Comparison of ENCODE assay signal across 20 cellular contexts in the genomic region with DNA sequence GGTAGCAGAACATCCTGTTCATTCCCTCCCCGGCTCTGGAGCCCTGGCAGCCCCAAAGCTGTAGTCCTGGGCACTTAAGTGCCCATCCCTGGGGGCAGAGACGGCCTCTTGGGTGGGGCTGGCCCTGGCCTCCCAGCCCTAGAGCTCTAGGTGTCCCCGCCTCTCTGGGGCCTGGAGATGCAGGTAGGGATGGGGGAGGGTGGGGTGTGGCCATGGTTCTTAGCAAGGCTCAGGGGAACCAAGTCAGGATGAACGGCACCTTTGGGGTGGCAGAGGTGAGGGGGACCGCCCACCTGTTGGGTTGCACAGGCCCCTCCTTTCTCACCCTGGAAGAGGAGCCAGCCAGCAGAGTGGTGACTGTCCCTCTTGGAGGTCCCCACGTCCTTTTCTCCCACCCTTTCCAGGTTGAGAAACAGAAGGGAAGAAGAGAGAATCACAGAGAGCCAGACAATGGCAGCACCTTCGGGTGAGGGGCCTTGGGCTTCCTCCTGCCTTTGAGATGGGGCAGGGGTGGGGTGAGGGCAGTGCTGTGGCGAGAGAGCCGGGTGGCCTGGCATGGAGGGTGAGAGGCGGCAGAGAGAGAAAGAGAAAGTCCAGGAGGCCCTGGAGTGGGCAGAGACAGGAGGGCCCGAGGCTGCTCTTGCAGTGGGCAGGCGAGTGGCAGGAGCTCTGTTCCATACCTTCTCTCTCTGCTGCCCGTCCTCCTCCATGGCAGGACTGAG. TPM values are rescaled to one million over a fixed set of nuclear protein-coding genes. Genes with fewer than 3 reads are reported as not detected.
DNase-seq lines count a peak whose midpoint lies in the region; ATAC-seq, FAIRE-seq and TF ChIP-seq lines count a peak whose summit lies in the region.
"Had no signal": no experiment of that assay in that cellular context is flagged by ENCODE, and none has a peak within 500 bp of the region (broad histone marks: within the 10 kb centered on the region; RNA-seq: fewer than 3 reads in every experiment).

No MANE protein-coding gene starts in this region.

- H4K91ac ChIP-seq in H1 (replicated peaks; ENCODE audit: insufficient read length, low read length): no peak overlapping the region

- H3K27ac ChIP-seq in H1 (ENCODE audit: low read depth, low read length) (no peak overlapping the region), pancreas (peak overlapping the region in 3 of 4 donors; percentile 46 to 97 (median 97)), suprapubic skin (no peak overlapping the region), PC-3 (ENCODE audit: low read length) (no peak overlapping the region)
- H3K27ac ChIP-seq: SJCRH30, thoracic aorta had no signal

- H3K23ac ChIP-seq in H1 (ENCODE audit: insufficient read length): no peak overlapping the region

- no peak overlapping the region for H3K4ac ChIP-seq in H1 (replicated peaks; ENCODE audit: insufficient read length, low read depth, low read length)

- H3K27me3 Mint-ChIP-seq in T-helper 1 cell treated with Interleukin-12 subunit alpha and Interleukin-12 subunit beta and Interleukin-4 antibody, amounts not matched to agents 30 μg/mL and 1 μg/mL, for 36 hours (ENCODE audit: low read depth): no peaks in the 10 kb centered on the region

- H4K20me1 ChIP-seq in H1 (replicated peaks in 1 of 2; ENCODE audit: control insufficient read depth in 1 of 2, insufficient read depth in 2 of 2, low read length in 2 of 2): no peaks in the 10 kb centered on the region
- H4K20me1 ChIP-seq in PC-3 (ENCODE audit: low read length): no peaks in the 10 kb centered on the region

- intact Hi-C loops in pancreas (cut with DNase I) (no loop called here), PC-3 (cut with micrococcal nuclease) (no loop called here)

- BruUV-seq in PC-3 (replicated peaks; lab: Mats Ljungman, UMichigan): no TSS peak

- CTCF ChIA-PET in H1 (lab: Charles Lee; ENCODE audit: partially characterized antibody): interaction anchor here (0.7 to 9.7 kb wide), 3 partner anchors 16 to 34 kb away, joined by 3 to 64 read pairs (median 3); no protein-coding TSS in a partner anchor
- CTCF ChIA-PET in PC-3 (lab: Charles Lee): no interaction called here

- H2BK15ac ChIP-seq in H1 (ENCODE audit: low read length): 0 out of 2 replicates have a peak overlapping the region, but pooled peaks have one; percentile 46

- no peak overlapping the region for H2BK12ac ChIP-seq in H1 (ENCODE audit: low read depth, low read length)

- H3K9ac ChIP-seq in H1 (replicated peaks in 1 of 4; ENCODE audit: extremely low read depth in 1 of 4, low read depth in 3 of 4, low read length in 3 of 4) (no peak overlapping the region), PC-3 (ENCODE audit: low read length) (no peak overlapping the region)

- peaks cover 12% of the 10 kb centered on the region for H3K27me3 ChIP-seq in H7 (ENCODE audit: control insufficient read depth, insufficient read depth, low read length)
- peaks cover 0 to 15% (median 13%) of the 10 kb centered on the region in 4 experiments; a peak in 5 of 7 replicates for H3K27me3 ChIP-seq in H1 (replicated peaks in 1 of 4; ENCODE audit: control insufficient read depth in 3 of 4, extremely low read depth in 1 of 4, insufficient read depth in 3 of 4, low read length in 3 of 4)
- no peaks in the 10 kb centered on the region for H3K27me3 ChIP-seq in pancreas
- no peaks in the 10 kb centered on the region for H3K27me3 ChIP-seq in suprapubic skin
- H3K27me3 ChIP-seq in PC-3 (ENCODE audit: low read length): no peaks in the 10 kb centered on the region
- H3K27me3 ChIP-seq: SJCRH30 had no signal

- H3K27ac Mint-ChIP-seq in T-helper 1 cell treated with Interleukin-12 subunit alpha and Interleukin-12 subunit beta and Interleukin-4 antibody, amounts not matched to agents 30 μg/mL and 1 μg/mL, for 36 hours: no peak overlapping the region

- H3K18ac ChIP-seq in H1 (ENCODE audit: extremely low read depth, low read length): no peak overlapping the region

- TF ChIP-seq EP300 in H1 (IDR thresholded peaks at IDR 0.05; ENCODE audit: borderline replicate concordance in 1 of 2, low read depth in 2 of 2, low read length in 2 of 2) (no peak), suprapubic skin (IDR thresholded peaks at IDR 0.05) (no peak)

- DNase-seq in T-helper 1 cell (no peak), H7 (peak; percentile 34), H1 (ENCODE audit: low read depth in 1 of 2, low spot score in 2 of 2) (no peak), pancreas (peak in 4 of 6 donors; percentile 37 to 69 (median 46)), suprapubic skin (ENCODE audit: low spot score in 2 of 2) (no peak), DMS 273 treated with DMSO at 0.1 percent for 48 hours (lab: John Stamatoyannopoulos, UW) (no peak), PC-3 (no peak)
- DNase-seq: activated CD4-positive, alpha-beta T cell treated with anti-CD3 and anti-CD28 coated beads, Interleukin-2, amount 50 U/mL, for 1 hour; hypothalamus; Kasumi-1; kidney glomerular epithelial cell; NCI-H1092 treated with DMSO at 0.1 percent for 48 hours; NCI-H524; SJCRH30; stimulated activated CD4-positive, alpha-beta T cell treated with anti-CD3 and anti-CD28 coated beads, Interleukin-4, amount 100 ng/mL, for 24 hours; stimulated activated CD8-positive, alpha-beta memory T cell treated with anti-CD3 and anti-CD28 coated beads, Interleukin-4, amount 100 ng/mL, for 48 hours had no signal

- no peak overlapping the region for H2BK20ac ChIP-seq in H1 (ENCODE audit: low read length)

- no peaks in the 10 kb centered on the region for H3K9me2 ChIP-seq in PC-3 (replicated peaks; ENCODE audit: low read length)

- H3K56ac ChIP-seq in H1 (replicated peaks; ENCODE audit: insufficient read length, low read depth, low read length): no peak overlapping the region

- no peak overlapping the region for H2AK5ac ChIP-seq in H1 (ENCODE audit: low read depth, low read length)

- H3F3A ChIP-seq in PC-3 (ENCODE audit: low read length, unreplicated experiment): no peaks in the 10 kb centered on the region

- no peaks in the 10 kb centered on the region; the same call in 1 of the 2 replicates for H3K79me1 ChIP-seq in H1 (ENCODE audit: low read depth, low read length)

- POLR2A ChIA-PET in H1 (lab: Charles Lee; ENCODE audit: partially characterized antibody) (no interaction called here), PC-3 (lab: Charles Lee; ENCODE audit: unreplicated experiment) (no interaction called here)

- no peak for TF ChIP-seq RAD21 in H1 (IDR thresholded peaks at IDR 0.05 in 1 of 2, conservative IDR thresholded peaks at IDR 0.05 in 1 of 2; ENCODE audit: low read depth in 2 of 2, low read length in 2 of 2)

- TF ChIP-seq POLR2A in H1 (IDR thresholded peaks at IDR 0.05; ENCODE audit: control extremely low read depth in 1 of 2, low read depth in 2 of 2, low read length in 2 of 2) (no peak), suprapubic skin (IDR thresholded peaks at IDR 0.05) (no peak)

- H3K4me2 ChIP-seq in H1 (ENCODE audit: insufficient read depth in 1 of 2, low read depth in 2 of 2, low read length in 2 of 2) (no peak overlapping the region), PC-3 (ENCODE audit: low read length) (no peak overlapping the region)

- H2BK120ac ChIP-seq in H1 (replicated peaks; ENCODE audit: low read depth, low read length): no peak overlapping the region

- no peak for TF ChIP-seq CTCF in H1 (IDR thresholded peaks at IDR 0.05; ENCODE audit: control extremely low read depth in 1 of 3, insufficient read depth in 1 of 3, low read depth in 1 of 3, low read length in 3 of 3)
- TF ChIP-seq CTCF in pancreas (IDR thresholded peaks at IDR 0.05): no peak
- no peak for TF ChIP-seq CTCF in suprapubic skin (IDR thresholded peaks at IDR 0.05)
- no peak for TF ChIP-seq CTCF in PC-3 (conservative IDR thresholded peaks at IDR 0.05; ENCODE audit: low read depth, low read length)

- ATAC-seq in pancreas: no peak
- ATAC-seq in PC-3: no peak

- peaks cover 0 to 15% of the 10 kb centered on the region in 2 experiments; a peak in 2 of 4 replicates for H3K79me2 ChIP-seq in H1 (ENCODE audit: control insufficient read depth in 1 of 2, insufficient read depth in 2 of 2, low read length in 2 of 2)
- peaks cover 19% of the 10 kb centered on the region for H3K79me2 ChIP-seq in PC-3 (ENCODE audit: low read length)

- FAIRE-seq in H1 (lab: Jason Lieb, UNC) (no peak), pancreas (lab: Jason Lieb, UNC) (no peak)
- FAIRE-seq: GM18507 had no signal

- H2BK5ac ChIP-seq in H1 (ENCODE audit: low read depth, low read length): no peak overlapping the region

- H3K4me3 Mint-ChIP-seq in T-helper 1 cell treated with Interleukin-12 subunit alpha and Interleukin-12 subunit beta and Interleukin-4 antibody, amounts not matched to agents 30 μg/mL and 1 μg/mL, for 36 hours: peak overlapping the region; percentile 80

- H3K4me3 ChIP-seq in H7 (ENCODE audit: insufficient read depth, low read depth, low read length) (no peak overlapping the region), H1 (ENCODE audit: extremely low read depth in 1 of 4, insufficient read depth in 2 of 4, low read depth in 3 of 4, low read length in 4 of 4) (no peak overlapping the region), pancreas (peak overlapping the region in 2 of 4 donors; percentile 67 to 93), suprapubic skin (no peak overlapping the region), PC-3 (ENCODE audit: low read length) (no peak overlapping the region)
- H3K4me3 ChIP-seq: HAP-1, SJCRH30, thoracic aorta had no signal

- H3K9me3 Mint-ChIP-seq in T-helper 1 cell treated with Interleukin-12 subunit alpha and Interleukin-12 subunit beta and Interleukin-4 antibody, amounts not matched to agents 30 μg/mL and 1 μg/mL, for 36 hours: no peaks in the 10 kb centered on the region

- WGBS in H1 (ENCODE audit: extremely low coverage in 1 of 2, insufficient coverage in 1 of 2, insufficient read length in 1 of 2, insufficient replicate concordance in 2 of 2, low coverage in 1 of 2, low lambda C conversion rate in 2 of 2, missing lambda C conversion rate in 1 of 2), 2 experiments: 98% methylated on average over 8 of the region's 13 CpGs; no CpG with 5 or more reads in 1 of the 2 experiments
- WGBS in pancreas, 2 donors: 49 to 66% methylated on average over 12 to 13 of the region's 13 CpGs
- WGBS in suprapubic skin: 65% methylated on average over 11 of the region's 13 CpGs

- H3K23me2 ChIP-seq in H1 (ENCODE audit: low read depth, low read length): peaks cover 10% of the 10 kb centered on the region

- H3K9me3 ChIP-seq in H1 (ENCODE audit: insufficient read depth in 2 of 2, low read depth in 1 of 2, low read length in 1 of 2) (no peaks in the 10 kb centered on the region), pancreas (no peaks in the 10 kb centered on the region), suprapubic skin (no peaks in the 10 kb centered on the region), PC-3 (ENCODE audit: low read length) (no peaks in the 10 kb centered on the region)
- H3K9me3 ChIP-seq: HAP-1, SJCRH30, thoracic aorta had no signal

- H3K4me1 ChIP-seq in H1 (replicated peaks in 1 of 4; ENCODE audit: control insufficient read depth in 3 of 4, insufficient read depth in 4 of 4, low read length in 3 of 4) (peaks cover 0 to 5% (median 3%) of the 10 kb centered on the region in 4 experiments; a peak in 3 of 7 replicates), pancreas (peaks cover 15 to 29% (median 18%) of the 10 kb centered on the region in 3 donors), suprapubic skin (peaks cover 49% of the 10 kb centered on the region), PC-3 (ENCODE audit: insufficient read depth, low read length) (peaks cover 12% of the 10 kb centered on the region)

- H3K36me3 ChIP-seq in H7 (replicated peaks; ENCODE audit: control insufficient read depth, insufficient read depth, low read length) (no peaks in the 10 kb centered on the region), H1 (ENCODE audit: control insufficient read depth in 2 of 4, insufficient read depth in 4 of 4, low read length in 3 of 4) (no peaks in the 10 kb centered on the region), pancreas (peaks cover 0 to 3% (median 0%) of the 10 kb centered on the region in 3 donors), suprapubic skin (peaks cover 10% of the 10 kb centered on the region), PC-3 (ENCODE audit: low read depth, low read length) (no peaks in the 10 kb centered on the region)
- H3K36me3 ChIP-seq: HAP-1, SJCRH30 had no signal

- H4K5ac ChIP-seq in H1 (ENCODE audit: insufficient read length, low read depth, low read length): no peak overlapping the region

- no peak overlapping the region for H4K8ac ChIP-seq in H1 (ENCODE audit: extremely low read depth, insufficient read depth, low read length)

- H2AFZ ChIP-seq in H1 (ENCODE audit: low read length) (no peak overlapping the region), PC-3 (ENCODE audit: low read length) (no peak overlapping the region)

- peaks cover 16% of the 10 kb centered on the region for H3K4me1 Mint-ChIP-seq in T-helper 1 cell treated with Interleukin-12 subunit alpha and Interleukin-12 subunit beta and Interleukin-4 antibody, amounts not matched to agents 30 μg/mL and 1 μg/mL, for 36 hours (ENCODE audit: low read depth)

- no peaks in the 10 kb centered on the region for H3K36me3 Mint-ChIP-seq in T-helper 1 cell treated with Interleukin-12 subunit alpha and Interleukin-12 subunit beta and Interleukin-4 antibody, amounts not matched to agents 30 μg/mL and 1 μg/mL, for 36 hours (ENCODE audit: low read depth)

- H3K14ac ChIP-seq in H1 (ENCODE audit: insufficient read length): no peak overlapping the region

RNA-seq across cellular contexts. Expression of gene CRAT, which starts 2.3 kb away (rescaled TPM):
- 13.6 and 14.9 TPM in 2 replicates for total RNA-seq in H7 (2014; rRNA removed; shearing (Covaris generic))
- 7.2 and 8.2 TPM in 2 replicates for total RNA-seq in H1 (2021; fragmentation: NEBNext Ultra II Directional; extraction: Animal tissue kit (Norgen Biotek cat#: 25700))
- 17.3 and 25.5 TPM in 2 replicates for polyA plus RNA-seq in H1 (2011; rRNA removed)
- polyA plus RNA-seq in H1 (2011; cell fraction: cytosol; rRNA removed): 9.3 TPM
- polyA plus RNA-seq in H1 (2011; cell fraction: nucleus; rRNA removed): 18.3 TPM
- polyA plus RNA-seq in H1 (2012, experiment 1 of 2): 6.8 to 14.2 TPM (median 11.5 TPM) in 4 replicates
- 10.0 TPM for polyA plus RNA-seq in H1 (2012, experiment 2 of 2)
- polyA plus RNA-seq in H1 (2013, experiment 1 of 2): 6.5 TPM
- polyA plus RNA-seq in H1 (2013, experiment 2 of 2): 5.5 TPM
- polyA minus RNA-seq in H1 (2011; rRNA and poly(A)+ RNA removed): 7.9 and 9.6 TPM in 2 replicates
- 7.9 TPM for polyA minus RNA-seq in H1 (2011; cell fraction: cytosol; rRNA and poly(A)+ RNA removed)
- polyA minus RNA-seq in H1 (2011; cell fraction: nucleus; rRNA and poly(A)+ RNA removed): 5.3 TPM
- total RNA-seq in pancreas: 100 to 1,000 TPM in 1 of 6 donors, 10 to 100 TPM in 5; 44.4 to 131 (median 79.2) TPM
- 10 to 100 TPM; 30.3 to 57.2 TPM for polyA plus RNA-seq in pancreas
- total RNA-seq in suprapubic skin: 100 to 1,000 TPM in 1 of 4 donors, 10 to 100 TPM in 3; 27.4 to 156 (median 42.8) TPM
- 12.8 and 16.1 TPM in 2 replicates for total RNA-seq in PC-3 (2014; rRNA removed)

RNA-seq across cellular contexts. Expression of gene PTPA, which starts 3.0 kb away (rescaled TPM):
- 160 and 166 TPM in 2 replicates for total RNA-seq in H7 (2014; rRNA removed; shearing (Covaris generic))
- total RNA-seq in H1 (2021; fragmentation: NEBNext Ultra II Directional; extraction: Animal tissue kit (Norgen Biotek cat#: 25700)): 145 and 156 TPM in 2 replicates
- polyA plus RNA-seq in H1 (2011; rRNA removed) (114 and 158 TPM in 2 replicates), pancreas (10 to 100 TPM; 43.8 to 61.8 TPM)
- polyA plus RNA-seq in H1 (2011; cell fraction: cytosol; rRNA removed): 152 TPM
- 155 TPM for polyA plus RNA-seq in H1 (2011; cell fraction: nucleus; rRNA removed)
- 115 to 156 TPM (median 139 TPM) in 4 replicates for polyA plus RNA-seq in H1 (2012, experiment 1 of 2)
- polyA plus RNA-seq in H1 (2012, experiment 2 of 2): 167 TPM
- polyA plus RNA-seq in H1 (2013, experiment 1 of 2): 80.6 TPM
- 76.5 TPM for polyA plus RNA-seq in H1 (2013, experiment 2 of 2)
- polyA minus RNA-seq in H1 (2011; rRNA and poly(A)+ RNA removed): 144 and 187 TPM in 2 replicates
- polyA minus RNA-seq in H1 (2011; cell fraction: cytosol; rRNA and poly(A)+ RNA removed): 83.3 TPM
- 60.0 TPM for polyA minus RNA-seq in H1 (2011; cell fraction: nucleus; rRNA and poly(A)+ RNA removed)
- total RNA-seq in pancreas (10 to 100 TPM; 32.7 to 71.4 (median 42.1) TPM), suprapubic skin (100 to 1,000 TPM in 1 of 4 donors, 10 to 100 TPM in 3; 59.1 to 108 (median 83.8) TPM), PC-3 (2014; rRNA removed) (138 and 154 TPM in 2 replicates)

RNA-seq across cellular contexts. Expression of gene DOLPP1, which starts 27.3 kb away (rescaled TPM):
- total RNA-seq in H7 (2014; rRNA removed; shearing (Covaris generic)): 41.3 and 42.5 TPM in 2 replicates
- 36.0 and 38.8 TPM in 2 replicates for total RNA-seq in H1 (2021; fragmentation: NEBNext Ultra II Directional; extraction: Animal tissue kit (Norgen Biotek cat#: 25700))
- polyA plus RNA-seq in H1 (2011; rRNA removed) (45.3 and 56.0 TPM in 2 replicates), pancreas (1 to 10 TPM; 6.2 to 7.1 TPM)
- polyA plus RNA-seq in H1 (2011; cell fraction: cytosol; rRNA removed): 43.8 TPM
- 56.1 TPM for polyA plus RNA-seq in H1 (2011; cell fraction: nucleus; rRNA removed)
- 20.0 to 27.5 TPM (median 25.5 TPM) in 4 replicates for polyA plus RNA-seq in H1 (2012, experiment 1 of 2)
- polyA plus RNA-seq in H1 (2012, experiment 2 of 2): 37.9 TPM
- polyA plus RNA-seq in H1 (2013, experiment 1 of 2): 52.3 TPM
- polyA plus RNA-seq in H1 (2013, experiment 2 of 2): 56.7 TPM
- 34.8 and 38.2 TPM in 2 replicates for polyA minus RNA-seq in H1 (2011; rRNA and poly(A)+ RNA removed)
- 15.0 TPM for polyA minus RNA-seq in H1 (2011; cell fraction: cytosol; rRNA and poly(A)+ RNA removed)
- 17.3 TPM for polyA minus RNA-seq in H1 (2011; cell fraction: nucleus; rRNA and poly(A)+ RNA removed)
- total RNA-seq in pancreas (10 to 100 TPM in 1 of 6 donors, 1 to 10 TPM in 5; 4.2 to 10.5 (median 7.4) TPM), suprapubic skin (10 to 100 TPM in 1 of 4 donors, 1 to 10 TPM in 3; 7.8 to 11.1 (median 9.8) TPM), PC-3 (2014; rRNA removed) (27.3 and 37.1 TPM in 2 replicates)

Comparison
In these comparisons a context has a peak if more than half of its experiments do, and no peak if none do; other contexts are left out.
1. DNase-seq: peak in H7 (single experiment) and pancreas (4 of 6); none in T-helper 1 cell (0 of 5), H1 (0 of 2), suprapubic skin (0 of 2), DMS 273 treated with DMSO at 0.1 percent for 48 hours (single experiment) and PC-3 (single experiment).
2. H3K27ac ChIP-seq: peak in pancreas (3 of 4); none in H1 (single experiment), suprapubic skin (single experiment) and PC-3 (single experiment).